In genomic region chr13:41492432-41493267, GRCh38 we compare ENCODE assay signal across 9 cellular contexts. TPM values are rescaled to one million over a fixed set of nuclear protein-coding genes. Genes with fewer than 3 reads are reported as not detected.
DNase-seq lines count a peak whose midpoint lies in the region; ATAC-seq and TF ChIP-seq lines count a peak whose summit lies in the region.
"Had no signal": no experiment of that assay in that cellular context is flagged by ENCODE, and none has a peak within 500 bp of the region (broad histone marks: within the 10 kb centered on the region; RNA-seq: fewer than 3 reads in every experiment).

No MANE protein-coding gene starts in this region.

- DNase-seq in SIG-M5 treated with dmso at 0.1 percent for 504 hours (lab: John Stamatoyannopoulos, UW; ENCODE audit: unreplicated experiment) (peak; percentile 29), SIG-M5 (lab: John Stamatoyannopoulos, UW) (no peak), SKM-1 treated with dmso at 0.1 percent for 144 hours (lab: John Stamatoyannopoulos, UW; ENCODE audit: unreplicated experiment) (peak; percentile 31), neuronal stem cell (ENCODE audit: low spot score) (no peak), OCI-M1 (lab: John Stamatoyannopoulos, UW) (no peak), NCI-H526 treated with DMSO at 0.1 percent for 48 hours (lab: John Stamatoyannopoulos, UW) (no peak)

- H3K36me3 ChIP-seq in neutrophil, result no peaks in the 10 kb centered on the region
- no peaks in the 10 kb centered on the region for H3K36me3 ChIP-seq in neuronal stem cell (replicated peaks in 1 of 2; ENCODE audit: control insufficient read depth in 2 of 2, insufficient read depth in 2 of 2, low read length in 2 of 2)

- no CpG with 5 or more reads among the region's 4 CpGs for WGBS in neuronal stem cell (ENCODE audit: extremely low coverage in 2 of 2, insufficient read length in 2 of 2, insufficient replicate concordance in 1 of 2), 2 donors

- no peak overlapping the region for H3K4ac ChIP-seq in neuronal stem cell (ENCODE audit: low read length)

- no peak overlapping the region for H4K91ac ChIP-seq in neuronal stem cell (ENCODE audit: low read depth, low read length, poor library complexity)

- no peak overlapping the region for H2BK5ac ChIP-seq in neuronal stem cell (ENCODE audit: low read length)

- no peak for TF ChIP-seq CTCF in neutrophil (IDR thresholded peaks at IDR 0.05)

- no peak overlapping the region for H4K8ac ChIP-seq in neuronal stem cell (ENCODE audit: low read depth, low read length)

- H3K9me3 ChIP-seq in neutrophil, result no peaks in the 10 kb centered on the region
- H3K9me3 ChIP-seq in neuronal stem cell (replicated peaks in 1 of 2; ENCODE audit: control insufficient read depth in 2 of 2, insufficient read depth in 1 of 2, low read depth in 1 of 2, low read length in 2 of 2), result no peaks in the 10 kb centered on the region

- no peak overlapping the region for H2AFZ ChIP-seq in neuronal stem cell (ENCODE audit: low read length)
- H2AFZ ChIP-seq: parathyroid adenoma had no signal

- no peak overlapping the region for H3K4me3 ChIP-seq in neutrophil (ENCODE audit: low read depth in 1 of 2, low read length in 1 of 2)
- no peak overlapping the region for H3K4me3 ChIP-seq in neuronal stem cell (ENCODE audit: low read length in 2 of 2)

- no peak overlapping the region for H3K9ac ChIP-seq in neuronal stem cell (ENCODE audit: low read depth, low read length, poor library complexity)
- H3K9ac ChIP-seq: parathyroid adenoma had no signal

- no peak overlapping the region for H3K23ac ChIP-seq in neuronal stem cell (ENCODE audit: low read depth, low read length, poor library complexity)

- no peak overlapping the region for H2BK12ac ChIP-seq in neuronal stem cell (ENCODE audit: low read length)

- no peaks in the 10 kb centered on the region for H3K79me1 ChIP-seq in neuronal stem cell (ENCODE audit: low read depth, low read length)

- H3K4me2 ChIP-seq in neuronal stem cell (ENCODE audit: insufficient read depth, low read length, poor library complexity, severe bottlenecking), result no peak overlapping the region

- H3K27ac ChIP-seq in neutrophil, result peak overlapping the region; percentile 34
- no peak overlapping the region for H3K27ac ChIP-seq in neuronal stem cell (replicated peaks; ENCODE audit: low read length)
- H3K27ac ChIP-seq: parathyroid adenoma had no signal

- H2AK5ac ChIP-seq in neuronal stem cell (ENCODE audit: low read depth, low read length), result no peak overlapping the region

- H2BK15ac ChIP-seq in neuronal stem cell (ENCODE audit: low read length), result no peak overlapping the region

- H3K27me3 ChIP-seq in neutrophil (no peaks in the 10 kb centered on the region), neuronal stem cell (ENCODE audit: control insufficient read depth in 3 of 3, insufficient read depth in 3 of 3, low read depth in 1 of 3, low read length in 3 of 3) (peaks cover 0 to 14% (median 0%) of the 10 kb centered on the region in 3 experiments)

- no peak overlapping the region for H2BK120ac ChIP-seq in neuronal stem cell (ENCODE audit: low read depth, low read length)

- H3K4me1 ChIP-seq in neutrophil (ENCODE audit: control insufficient read depth in 1 of 2, insufficient read depth in 1 of 2, low read depth in 1 of 2, low read length in 1 of 2) (peaks cover 13 to 17% of the 10 kb centered on the region in 2 experiments), neuronal stem cell (ENCODE audit: control insufficient read depth in 2 of 2, insufficient read depth in 1 of 2, low read depth in 1 of 2, low read length in 2 of 2) (peaks cover 0 to 3% of the 10 kb centered on the region in 2 donors)
- H3K4me1 ChIP-seq: parathyroid adenoma had no signal

- H3K18ac ChIP-seq in neuronal stem cell (ENCODE audit: low read length), result no peak overlapping the region

- H3K14ac ChIP-seq in neuronal stem cell (ENCODE audit: low read length), result no peak overlapping the region

- peak; percentile 65 for ATAC-seq in HG02759 (IDR thresholded peaks at IDR 0.05; ENCODE audit: unreplicated experiment)

RNA-seq across cellular contexts. Expression of gene RGCC, which starts 35.3 kb away (rescaled TPM):
- polyA plus RNA-seq in neuronal stem cell (2013, experiment 1 of 2), result 0.20 TPM
- polyA plus RNA-seq in neuronal stem cell (2013, experiment 2 of 2), result 0.21 TPM

Comparison
In these comparisons a context has a peak if more than half of its experiments do, and no peak if none do; other contexts are left out.
1. DNase-seq: peak in SIG-M5 treated with dmso at 0.1 percent for 504 hours (single experiment) and SKM-1 treated with dmso at 0.1 percent for 144 hours (single experiment); none in SIG-M5 (single experiment), neuronal stem cell (single experiment), OCI-M1 (single experiment) and NCI-H526 treated with DMSO at 0.1 percent for 48 hours (single experiment).